1 cellular context compared by ENCODE assay signal in the genomic region with DNA sequence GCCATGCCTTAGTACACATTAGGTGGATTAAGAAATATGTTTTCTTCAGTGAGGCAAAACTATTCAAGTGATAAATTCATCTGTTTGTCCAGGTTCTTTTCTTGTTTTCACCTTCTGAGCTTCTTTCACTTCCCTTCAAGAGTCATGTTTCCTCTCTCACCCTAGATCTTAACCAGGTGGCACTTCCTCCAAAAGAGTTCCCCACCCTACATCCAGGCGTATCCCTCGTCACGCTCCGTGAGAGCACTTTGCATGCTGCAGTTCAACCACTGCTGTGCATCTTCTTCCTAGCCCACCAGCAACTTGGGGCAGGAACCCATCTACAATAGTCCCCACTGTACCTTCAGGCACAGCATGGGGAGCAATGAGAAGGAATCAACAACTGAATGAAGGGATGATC.
TF ChIP-seq lines count a peak whose summit lies in the region.

No MANE protein-coding gene starts in this region.

TF ChIP-seq in GM23338, 12 proteins besides CTCF, POLR2A, EP300 and RAD21 (continued from another document):
- no peak for TF ChIP-seq ZNF114 (CRISPR knock-in tag; IDR thresholded peaks at IDR 0.05)
TF ChIP-seq in GM23338: peak in this region for 0.
